Comparison of ENCODE assay signal across 8 cellular contexts in the genomic region with DNA sequence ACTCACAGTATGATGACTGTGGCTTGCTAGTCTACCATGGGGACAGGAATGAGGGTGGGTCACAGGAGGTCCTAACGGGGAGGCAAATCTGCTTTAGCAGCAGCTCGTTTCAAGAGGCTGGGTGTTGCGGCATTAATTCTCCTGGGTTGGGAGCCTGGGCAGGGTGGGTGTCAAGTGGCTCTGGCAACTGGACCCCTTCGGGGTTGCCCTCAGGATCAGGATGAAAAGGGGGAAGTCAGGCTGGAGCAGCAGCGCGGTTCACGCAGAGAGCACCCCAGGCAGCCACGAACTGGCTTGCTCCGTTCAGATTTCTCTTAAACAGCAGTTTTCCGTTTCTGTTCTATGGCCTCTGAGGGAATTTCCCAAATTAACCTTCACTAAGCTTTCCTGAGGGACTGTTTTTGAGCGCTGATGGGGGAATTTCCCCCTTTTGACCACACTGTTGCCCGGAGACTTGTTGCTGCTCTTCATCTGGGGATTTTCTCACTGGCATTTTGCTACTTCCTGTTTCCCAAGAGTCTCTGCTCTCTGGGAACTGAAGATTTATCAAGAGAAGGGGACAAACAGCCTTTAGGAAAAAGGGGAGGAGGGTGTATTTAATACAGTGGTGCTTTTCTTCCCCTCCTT. TPM values are rescaled to one million over a fixed set of nuclear protein-coding genes. Genes with fewer than 3 reads are reported as not detected.
DNase-seq lines count a peak whose midpoint lies in the region; ATAC-seq, FAIRE-seq and TF ChIP-seq lines count a peak whose summit lies in the region.

No MANE protein-coding gene starts in this region.

- ATAC-seq in HG02763 (IDR thresholded peaks at IDR 0.05; ENCODE audit: unreplicated experiment): peak; percentile 63

- DNase-seq in RCC 7860 (ENCODE audit: low spot score) (peak; percentile 57), astrocyte of the hippocampus (ENCODE audit: low read depth, low spot score) (peak; percentile 69), inferior parietal cortex (ENCODE audit: extremely low spot score) (peak; percentile 48), cerebellum (ENCODE audit: low spot score) (no peak), SW 1271 (lab: John Stamatoyannopoulos, UW) (no peak)
- peak; percentile 30 to 37 for DNase-seq in stimulated activated CD4-positive, alpha-beta T cell treated with anti-CD3 and anti-CD28 coated beads, Interleukin-12 subunit alpha, Interleukin-12 subunit beta, amount 100 ng/mL, for 24 hours (ENCODE audit: low read depth in 2 of 2)

- no peak for FAIRE-seq in RCC 7860 (lab: Jason Lieb, UNC)

- peak; percentile 38 for TF ChIP-seq POLR2A in GM18526 (IDR thresholded peaks at IDR 0.05; ENCODE audit: extremely low read depth, insufficient read length)

RNA-seq across cellular contexts. Expression of gene PELI1, which starts 59.9 kb away (rescaled TPM):
- total RNA-seq in cerebellum: 35.1 TPM

Comparison
In these comparisons a context has a peak if more than half of its experiments do, and no peak if none do; other contexts are left out.
1. DNase-seq: peak in RCC 7860 (single experiment), astrocyte of the hippocampus (single experiment), inferior parietal cortex (single experiment) and stimulated activated CD4-positive, alpha-beta T cell treated with anti-CD3 and anti-CD28 coated beads, Interleukin-12 subunit alpha, Interleukin-12 subunit beta, amount 100 ng/mL, for 24 hours (2 of 2); none in cerebellum (single experiment) and SW 1271 (0 of 2).